ENCODE assay signal across 34 cellular contexts in genomic region chr22:38716271-38716670, GRCh38. TPM values are rescaled to one million over a fixed set of nuclear protein-coding genes. Genes with fewer than 3 reads are reported as not detected.
DNase-seq lines count a peak whose midpoint lies in the region; ATAC-seq and TF ChIP-seq lines count a peak whose summit lies in the region.
"Had no signal": no experiment of that assay in that cellular context is flagged by ENCODE, and none has a peak within 500 bp of the region (broad histone marks: within the 10 kb centered on the region; RNA-seq: fewer than 3 reads in every experiment).

No MANE protein-coding gene starts in this region.

- H3K9me3 ChIP-seq in A673 (ENCODE audit: low read depth, low read length, poor library complexity, severe bottlenecking) (no peaks in the 10 kb centered on the region), breast epithelium (no peaks in the 10 kb centered on the region), trophoblast cell (ENCODE audit: insufficient read depth, low read depth, low read length) (no peaks in the 10 kb centered on the region)
- H3K9me3 ChIP-seq: HAP-1, right atrium auricular region, stomach, thyroid gland had no signal

- no peak overlapping the region for H4K8ac ChIP-seq in trophoblast cell (ENCODE audit: low read depth, low read length)

- H3K27me3 ChIP-seq in A673 (replicated peaks; ENCODE audit: insufficient read depth, low read depth, low read length, poor library complexity) (no peaks in the 10 kb centered on the region), breast epithelium (no peaks in the 10 kb centered on the region), trophoblast cell (ENCODE audit: insufficient read depth, low read length) (no peaks in the 10 kb centered on the region)
- H3K27me3 ChIP-seq: right atrium auricular region, stomach, thyroid gland had no signal

- CTCF ChIA-PET in A673 (lab: Charles Lee), result interaction anchor here (0.6 kb wide), 1 partner anchor 474 kb away, joined by 5 read pairs; no protein-coding TSS in a partner anchor

- POLR2A ChIA-PET in A673 (lab: Charles Lee; ENCODE audit: low non-redundant PET), result no interaction called here

- H4K12ac ChIP-seq in trophoblast cell (ENCODE audit: low read depth, low read length), result no peak overlapping the region

- H3K4me1 Mint-ChIP-seq in T-helper 2 cell treated with Interferon-gamma antibody and Interleukin-4, amounts not matched to agents 5 μg/mL and 100 μg/mL, for 36 hours (ENCODE audit: low read depth), result peaks cover 19% of the 10 kb centered on the region
- H3K4me1 Mint-ChIP-seq in activated T-helper 17 cell treated with anti-CD3 and anti-CD28 coated beads, Interleukin-2, amount 50 U/mL, for 72 hours, result peaks cover 44% of the 10 kb centered on the region
- H3K4me1 Mint-ChIP-seq in osteocyte (ENCODE audit: unreplicated experiment), result peaks cover 69% of the 10 kb centered on the region

- H3K79me2 ChIP-seq in trophoblast cell (ENCODE audit: control insufficient read depth, insufficient read depth, low read length, poor library complexity), result no peaks in the 10 kb centered on the region

- no peak overlapping the region for H3K4me3 Mint-ChIP-seq in T-helper 2 cell treated with Interferon-gamma antibody and Interleukin-4, amounts not matched to agents 5 μg/mL and 100 μg/mL, for 36 hours
- no peak overlapping the region for H3K4me3 Mint-ChIP-seq in activated T-helper 17 cell treated with anti-CD3 and anti-CD28 coated beads, Interleukin-2, amount 50 U/mL, for 72 hours
- H3K4me3 Mint-ChIP-seq in osteocyte (ENCODE audit: unreplicated experiment), result no peak overlapping the region
- H3K4me3 Mint-ChIP-seq: neural crest cell; T-helper 1 cell treated with Interleukin-12 subunit alpha and Interleukin-12 subunit beta and Interleukin-4 antibody, amounts not matched to agents 30 μg/mL and 1 μg/mL, for 36 hours had no signal

- no peak overlapping the region for H3K4me3 ChIP-seq in A673 (ENCODE audit: low read depth, low read length, poor library complexity, severe bottlenecking)
- no peak overlapping the region for H3K4me3 ChIP-seq in breast epithelium
- no peak overlapping the region for H3K4me3 ChIP-seq in trophoblast cell (ENCODE audit: low read depth, low read length)
- H3K4me3 ChIP-seq: HAP-1, PC-9, right atrium auricular region, smooth muscle cell, stomach, thyroid gland had no signal

- H3K36me3 ChIP-seq in A673 (ENCODE audit: insufficient read depth, low read length, poor library complexity, severe bottlenecking), result peaks cover 37% of the 10 kb centered on the region
- H3K36me3 ChIP-seq in breast epithelium, result no peaks in the 10 kb centered on the region
- H3K36me3 ChIP-seq in trophoblast cell (ENCODE audit: control insufficient read depth in 1 of 2, insufficient read depth in 2 of 2, low read length in 2 of 2), result peaks cover 23 to 24% of the 10 kb centered on the region in 2 experiments

- ATAC-seq in activated T-helper 17 cell treated with anti-CD3 and anti-CD28 coated beads, Interleukin-2, amount 50 U/mL, for 72 hours (replicated peaks), result no peak
- ATAC-seq: HepG2, left colon, SK-N-SH treated with all-trans-retinoic acid at 6 μM for 48 hours had no signal

- H3K27me3 Mint-ChIP-seq in T-helper 2 cell treated with Interferon-gamma antibody and Interleukin-4, amounts not matched to agents 5 μg/mL and 100 μg/mL, for 36 hours (ENCODE audit: low read depth), result no peaks in the 10 kb centered on the region
- no peaks in the 10 kb centered on the region for H3K27me3 Mint-ChIP-seq in activated T-helper 17 cell treated with anti-CD3 and anti-CD28 coated beads, Interleukin-2, amount 50 U/mL, for 72 hours
- no peaks in the 10 kb centered on the region for H3K27me3 Mint-ChIP-seq in osteocyte (ENCODE audit: unreplicated experiment)

- H3K23ac ChIP-seq in trophoblast cell (ENCODE audit: low read length), result no peak overlapping the region

- H3K18ac ChIP-seq in trophoblast cell (ENCODE audit: low read length), result no peak overlapping the region

- H3K27ac Mint-ChIP-seq in T-helper 2 cell treated with Interferon-gamma antibody and Interleukin-4, amounts not matched to agents 5 μg/mL and 100 μg/mL, for 36 hours, result peak overlapping the region; percentile 14
- peak overlapping the region; percentile 73 for H3K27ac Mint-ChIP-seq in activated T-helper 17 cell treated with anti-CD3 and anti-CD28 coated beads, Interleukin-2, amount 50 U/mL, for 72 hours
- H3K27ac Mint-ChIP-seq in osteocyte (ENCODE audit: unreplicated experiment), result peak overlapping the region; percentile 90
- H3K27ac Mint-ChIP-seq: T-helper 1 cell treated with Interleukin-12 subunit alpha and Interleukin-12 subunit beta and Interleukin-4 antibody, amounts not matched to agents 30 μg/mL and 1 μg/mL, for 36 hours had no signal

- no peak overlapping the region for H3K4ac ChIP-seq in trophoblast cell (ENCODE audit: low read depth, low read length)

- H3K36me3 Mint-ChIP-seq in T-helper 2 cell treated with Interferon-gamma antibody and Interleukin-4, amounts not matched to agents 5 μg/mL and 100 μg/mL, for 36 hours (ENCODE audit: low read depth), result peaks cover 23% of the 10 kb centered on the region
- peaks cover 100% of the 10 kb centered on the region for H3K36me3 Mint-ChIP-seq in activated T-helper 17 cell treated with anti-CD3 and anti-CD28 coated beads, Interleukin-2, amount 50 U/mL, for 72 hours (ENCODE audit: low read depth)
- peaks cover 15% of the 10 kb centered on the region for H3K36me3 Mint-ChIP-seq in osteocyte (ENCODE audit: unreplicated experiment)

- WGBS in trophoblast cell (ENCODE audit: extremely low coverage, insufficient coverage, insufficient read length), result no CpG with 5 or more reads among the region's 10 CpGs

- no peak overlapping the region for H2BK5ac ChIP-seq in trophoblast cell (ENCODE audit: low read depth, low read length, poor library complexity)

- H3K79me1 ChIP-seq in trophoblast cell (ENCODE audit: low read length), result no peaks in the 10 kb centered on the region

- no peak overlapping the region for H3K4me2 ChIP-seq in trophoblast cell (ENCODE audit: low read length)
- H3K4me2 ChIP-seq: PC-9, smooth muscle cell had no signal

- intact Hi-C loops in A673 (cut with micrococcal nuclease; ENCODE audit: unreplicated experiment), result no loop called here
- intact Hi-C loops in breast epithelium (cut with DNase I; ENCODE audit: low total_unique reads), result no loop called here

- no peak overlapping the region for H2AK5ac ChIP-seq in trophoblast cell (ENCODE audit: low read length)

- H2BK12ac ChIP-seq in trophoblast cell (ENCODE audit: low read length), result no peak overlapping the region

- no peak for TF ChIP-seq CTCF in A673 (conservative IDR thresholded peaks at IDR 0.05; ENCODE audit: low read depth, low read length)
- TF ChIP-seq CTCF in osteocyte (IDR thresholded peaks at IDR 0.05), result no peak
- no peak for TF ChIP-seq CTCF in breast epithelium (IDR thresholded peaks at IDR 0.05)

- no TSS peak for BruUV-seq in A673 (replicated peaks; lab: Mats Ljungman, UMichigan)

- H3K4me1 ChIP-seq in A673 (ENCODE audit: insufficient read depth, low read length, poor library complexity, severe bottlenecking), result peaks cover 35% of the 10 kb centered on the region
- H3K4me1 ChIP-seq in breast epithelium, result no peaks in the 10 kb centered on the region
- H3K4me1 ChIP-seq in trophoblast cell (ENCODE audit: control insufficient read depth in 1 of 2, insufficient read depth in 2 of 2, low read length in 2 of 2), result peaks cover 0 to 15% of the 10 kb centered on the region in 2 experiments
- H3K4me1 ChIP-seq: HAP-1 had no signal

- no peak overlapping the region for H3K9ac ChIP-seq in trophoblast cell (ENCODE audit: low read length)

- no peaks in the 10 kb centered on the region for H3K9me3 Mint-ChIP-seq in T-helper 2 cell treated with Interferon-gamma antibody and Interleukin-4, amounts not matched to agents 5 μg/mL and 100 μg/mL, for 36 hours
- no peaks in the 10 kb centered on the region for H3K9me3 Mint-ChIP-seq in activated T-helper 17 cell treated with anti-CD3 and anti-CD28 coated beads, Interleukin-2, amount 50 U/mL, for 72 hours
- no peaks in the 10 kb centered on the region for H3K9me3 Mint-ChIP-seq in osteocyte (ENCODE audit: unreplicated experiment)
- H3K9me3 Mint-ChIP-seq: neural crest cell; T-helper 1 cell treated with Interleukin-12 subunit alpha and Interleukin-12 subunit beta and Interleukin-4 antibody, amounts not matched to agents 30 μg/mL and 1 μg/mL, for 36 hours had no signal

- H4K91ac ChIP-seq in trophoblast cell (ENCODE audit: low read depth, low read length), result no peak overlapping the region

- no peak overlapping the region for H2AFZ ChIP-seq in trophoblast cell (ENCODE audit: insufficient read depth, low read length, poor library complexity)
- H2AFZ ChIP-seq: PC-9 had no signal

- no peak overlapping the region for H3K14ac ChIP-seq in trophoblast cell (ENCODE audit: low read length)

- H2BK120ac ChIP-seq in trophoblast cell (ENCODE audit: insufficient read depth, low read length, poor library complexity), result no peak overlapping the region

- no peak for DNase-seq in T-helper 2 cell treated with Interferon-gamma antibody and Interleukin-4, amounts not matched to agents 5 μg/mL and 100 μg/mL, for 36 hours (ENCODE audit: low spot score)
- DNase-seq in T-helper 2 cell (no peak), A673 (ENCODE audit: low spot score) (no peak), osteocyte (ENCODE audit: extremely low spot score, unreplicated experiment) (no peak), breast epithelium (ENCODE audit: low spot score in 2 of 2) (no peak), trophoblast cell (no peak), NCI-H1092 treated with DMSO at 0.1 percent for 48 hours (lab: John Stamatoyannopoulos, UW) (no peak)
- DNase-seq: activated CD4-positive, CD25-positive, alpha-beta regulatory T cell treated with anti-CD3 and anti-CD28 coated beads, Interleukin-2, amount 50 U/mL, for 72 hours; activated CD8-positive, alpha-beta memory T cell treated with anti-CD3 and anti-CD28 coated beads for 24 hours; activated gamma-delta T cell; activated T-cell treated with anti-CD3 and anti-CD28 coated beads for 4 hours; amniotic stem cell; hippocampal formation; Karpas-422; mammary epithelial cell; NCI-H1436 treated with DMSO at 0.1 percent for 48 hours; NCI-H226; NCI-H69; PC-9; Right ventricle myocardium superior; stimulated activated CD4-positive, alpha-beta T cell treated with anti-CD3 and anti-CD28 coated beads, Interleukin-1b, Interleukin-23, amount 100 ng/mL, for 48 hours; stomach; thyroid gland had no signal

- peak overlapping the region; percentile 23 for H3K27ac ChIP-seq in A673 (ENCODE audit: low read depth, low read length, poor library complexity, severe bottlenecking)
- H3K27ac ChIP-seq in breast epithelium, result no peak overlapping the region
- H3K27ac ChIP-seq in trophoblast cell (ENCODE audit: low read depth, low read length), result no peak overlapping the region
- H3K27ac ChIP-seq: 22Rv1, C4-2B, PC-9, right atrium auricular region, stomach, thyroid gland had no signal

- no peak for TF ChIP-seq POLR2A in breast epithelium (IDR thresholded peaks at IDR 0.05)

RNA-seq across cellular contexts. Expression of gene GTPBP1, which starts 10.5 kb away (rescaled TPM):
- total RNA-seq in A673 (2021) (88.2 and 96.2 TPM in 2 replicates), osteocyte (67.4 and 68.8 TPM in 2 replicates), breast epithelium (10 to 100 TPM; 32.3 to 58.7 (median 56.9) TPM)
- total RNA-seq in activated T-helper 17 cell treated with anti-CD3 and anti-CD28 coated beads, Interleukin-2, amount 50 U/mL, for 72 hours, result 10 to 100 TPM; 70.6 to 92.3 TPM
- 21.0 and 21.1 TPM in 2 replicates for polyA plus RNA-seq in trophoblast cell (2013)

RNA-seq across cellular contexts. Expression of gene JOSD1, which starts 15.5 kb away (rescaled TPM):
- total RNA-seq in A673 (2021) (53.1 and 54.2 TPM in 2 replicates), osteocyte (78.6 and 85.5 TPM in 2 replicates), breast epithelium (10 to 100 TPM; 60.5 to 80.8 (median 61.3) TPM)
- total RNA-seq in activated T-helper 17 cell treated with anti-CD3 and anti-CD28 coated beads, Interleukin-2, amount 50 U/mL, for 72 hours, result 100 to 1,000 TPM in 1 of 2 donors, 10 to 100 TPM in 1; 80.1 to 104 TPM
- 26.0 and 27.0 TPM in 2 replicates for polyA plus RNA-seq in trophoblast cell (2013)

RNA-seq across cellular contexts. Expression of gene TOMM22, which starts 34.5 kb away (rescaled TPM):
- total RNA-seq in A673 (2021) (143 and 152 TPM in 2 replicates), osteocyte (60.7 and 61.0 TPM in 2 replicates), breast epithelium (10 to 100 TPM; 30.6 to 37.3 (median 32.8) TPM)
- 100 to 1,000 TPM in 1 of 2 donors, 10 to 100 TPM in 1; 59.9 to 138 TPM for total RNA-seq in activated T-helper 17 cell treated with anti-CD3 and anti-CD28 coated beads, Interleukin-2, amount 50 U/mL, for 72 hours
- polyA plus RNA-seq in trophoblast cell (2013), result 46.2 and 47.0 TPM in 2 replicates

RNA-seq across cellular contexts. Expression of gene SUN2, which starts 39.5 kb away (rescaled TPM):
- total RNA-seq in A673 (2021) (104 and 110 TPM in 2 replicates), osteocyte (148 and 151 TPM in 2 replicates), breast epithelium (100 to 1,000 TPM; 173 to 577 (median 266) TPM)
- total RNA-seq in activated T-helper 17 cell treated with anti-CD3 and anti-CD28 coated beads, Interleukin-2, amount 50 U/mL, for 72 hours, result 100 to 1,000 TPM; 193 to 216 TPM
- 40.8 and 42.4 TPM in 2 replicates for polyA plus RNA-seq in trophoblast cell (2013)

RNA-seq across cellular contexts. Expression of gene CBY1, which starts 59.8 kb away (rescaled TPM):
- 22.1 and 28.5 TPM in 2 replicates for total RNA-seq in A673 (2021)
- total RNA-seq in activated T-helper 17 cell treated with anti-CD3 and anti-CD28 coated beads, Interleukin-2, amount 50 U/mL, for 72 hours, result 10 to 100 TPM; 10.4 to 11.5 TPM
- total RNA-seq in osteocyte, result 38.3 and 41.0 TPM in 2 replicates
- 10 to 100 TPM; 18.1 to 21.1 (median 20.0) TPM for total RNA-seq in breast epithelium
- 28.4 and 29.0 TPM in 2 replicates for polyA plus RNA-seq in trophoblast cell (2013)

Comparison
In these comparisons a context has a peak if more than half of its experiments do, and no peak if none do; other contexts are left out.
1. H3K27ac Mint-ChIP-seq: peak in every context shown above with its lines; median percentile 90 in osteocyte; 73 in activated T-helper 17 cell treated with anti-CD3 and anti-CD28 coated beads, Interleukin-2, amount 50 U/mL, for 72 hours; 14 in T-helper 2 cell treated with Interferon-gamma antibody and Interleukin-4, amounts not matched to agents 5 μg/mL and 100 μg/mL, for 36 hours.